ENCODE assay signal across 8 cellular contexts in genomic region chr16:24504467-24505345, GRCh38. TPM values are rescaled to one million over a fixed set of nuclear protein-coding genes. Genes with fewer than 3 reads are reported as not detected.
DNase-seq lines count a peak whose midpoint lies in the region; ATAC-seq and TF ChIP-seq lines count a peak whose summit lies in the region.

No MANE protein-coding gene starts in this region.

- no peak overlapping the region for H3K9ac ChIP-seq in HCT116 (ENCODE audit: low read length)

- TF ChIP-seq CTCF in HCT116 (IDR thresholded peaks at IDR 0.05 in 2 of 3, conservative IDR thresholded peaks at IDR 0.05 in 1 of 3; ENCODE audit: borderline replicate concordance in 1 of 3, insufficient read depth in 1 of 3, low read depth in 2 of 3, low read length in 2 of 3): peak; percentile 76 to 82 (median 81)

- intact Hi-C loops in HCT116 (cut with micrococcal nuclease): loop anchor here (1.0 to 5.0 kb wide), 5 partner anchors 95 to 702 kb away; no protein-coding TSS in a partner anchor

- peak; percentile 86 for TF ChIP-seq RAD21 in HCT116 (IDR thresholded peaks at IDR 0.05; ENCODE audit: low read depth)

- H3K4me1 ChIP-seq in HCT116 (ENCODE audit: control insufficient read depth in 1 of 2, insufficient read depth in 2 of 2, low read length in 2 of 2): peaks cover 0 to 9% of the 10 kb centered on the region in 2 experiments; a peak in 3 of 4 replicates

- RAD21 ChIA-PET in HCT116 (lab: Charles Lee; ENCODE audit: low non-redundant PET in 1 of 2, low total read pairs in 2 of 2, uncharacterized antibody in 2 of 2, unreplicated experiment in 2 of 2): interaction anchor here (1.0 to 1.5 kb wide), 8 partner anchors 12 to 463 kb away, joined by 3 to 15 read pairs (median 8); no protein-coding TSS in a partner anchor

- CTCF ChIA-PET in HCT116 (lab: Charles Lee): interaction anchor here (0.6 to 2.4 kb wide), 28 partner anchors 9 to 828 kb away, joined by 3 to 101 read pairs (median 4); no protein-coding TSS in a partner anchor

- peak overlapping the region; percentile 41 for H2AFZ ChIP-seq in HCT116 (ENCODE audit: low read depth, low read length, poor library complexity, severe bottlenecking)

- no peak overlapping the region for H3K27ac ChIP-seq in HCT116 (ENCODE audit: low read depth, low read length)

- H3K4me2 ChIP-seq in HCT116 (ENCODE audit: low read length): peak overlapping the region; percentile 42

- POLR2A ChIA-PET in HCT116 (lab: Charles Lee): interaction anchor here (0.9 to 1.4 kb wide), 2 partner anchors 459 to 468 kb away, joined by 3 to 4 read pairs; no protein-coding TSS in a partner anchor

- no peaks in the 10 kb centered on the region for H3K9me2 ChIP-seq in HCT116 (ENCODE audit: insufficient read depth)

- no peaks in the 10 kb centered on the region for H3K36me3 ChIP-seq in HCT116 (ENCODE audit: control insufficient read depth in 1 of 2, insufficient read depth in 2 of 2, low read length in 2 of 2)

- H3K4me3 ChIP-seq in HCT116 (replicated peaks in 1 of 2; ENCODE audit: low read depth in 1 of 2, low read length in 2 of 2): no peak overlapping the region; a peak in 2 of 4 replicates

- no peak for TF ChIP-seq POLR2A in HCT116 (IDR thresholded peaks at IDR 0.05; ENCODE audit: borderline replicate concordance, extremely low read depth, insufficient read depth, insufficient read length)

- peak; percentile 98 for ATAC-seq in HCT116
- ATAC-seq in GM21825 (IDR thresholded peaks at IDR 0.05; ENCODE audit: unreplicated experiment): no peak

- no peaks in the 10 kb centered on the region for H3K9me3 ChIP-seq in HCT116 (ENCODE audit: control insufficient read depth in 1 of 2, insufficient read depth in 1 of 2, low read depth in 1 of 2, low read length in 2 of 2)

- H4K20me1 ChIP-seq in HCT116 (ENCODE audit: insufficient read depth): no peaks in the 10 kb centered on the region

- H3K27me3 ChIP-seq in HCT116 (ENCODE audit: insufficient read depth, low read length): no peaks in the 10 kb centered on the region

- H3K79me2 ChIP-seq in HCT116 (ENCODE audit: insufficient read depth, low read length): no peaks in the 10 kb centered on the region

- no TSS peak for BruUV-seq in HCT116 (replicated peaks; lab: Mats Ljungman, UMichigan)

- DNase-seq in D341Med (ENCODE audit: low spot score) (peak; percentile 75), HCT116 (ENCODE audit: low read depth, low spot score) (peak; percentile 74), NCI-H345 (lab: John Stamatoyannopoulos, UW) (peak; percentile 73), dermis blood vessel endothelial cell (peak; percentile 80), medulla oblongata (ENCODE audit: extremely low spot score) (peak; percentile 79)
- peak; percentile 43 for DNase-seq in activated CD4-positive, alpha-beta T cell treated with anti-CD3 and anti-CD28 coated beads, Interleukin-2, amount 50 U/mL, for 1 hour
- DNase-seq in stimulated activated CD8-positive, alpha-beta memory T cell treated with anti-CD3 and anti-CD28 coated beads, Interleukin-2, amount 100 ng/mL, for 48 hours (ENCODE audit: low read depth in 2 of 2): peak; percentile 5 to 17

TF ChIP-seq in HCT116, 20 proteins besides CTCF, POLR2A, EP300 and RAD21:
- no peak for TF ChIP-seq EGR1 (IDR thresholded peaks at IDR 0.05; ENCODE audit: low read depth)
- TF ChIP-seq TCF7L2 (IDR thresholded peaks at IDR 0.05; ENCODE audit: borderline replicate concordance, extremely low read depth, insufficient read depth, insufficient read length): peak; percentile 45
- no peak for TF ChIP-seq SIN3A (IDR thresholded peaks at IDR 0.05; ENCODE audit: low read depth)
- no peak for TF ChIP-seq FOSL1 (IDR thresholded peaks at IDR 0.05; ENCODE audit: low read depth)

RNA-seq across cellular contexts. Expression of gene RBBP6, which starts 34.7 kb away (rescaled TPM):
- total RNA-seq in HCT116 (2021; ENCODE audit: unreplicated experiment) (52.4 TPM), dermis blood vessel endothelial cell (21.2 and 27.4 TPM in 2 replicates)
- 20.8 and 22.0 TPM in 2 replicates for polyA plus RNA-seq in HCT116 (2012)

Comparison
In these comparisons a context has a peak if more than half of its experiments do, and no peak if none do; other contexts are left out.
1. DNase-seq: peak in every context shown above with its lines; median percentile 80 in dermis blood vessel endothelial cell; 79 in medulla oblongata; 75 in D341Med; 74 in HCT116; 73 in NCI-H345; 43 in activated CD4-positive, alpha-beta T cell treated with anti-CD3 and anti-CD28 coated beads, Interleukin-2, amount 50 U/mL, for 1 hour; 11 in stimulated activated CD8-positive, alpha-beta memory T cell treated with anti-CD3 and anti-CD28 coated beads, Interleukin-2, amount 100 ng/mL, for 48 hours.